In genomic region chr1:110605446-110605845, GRCh38 we compare ENCODE assay signal across 1 cellular context.
TF ChIP-seq lines count a peak whose summit lies in the region.

No MANE protein-coding gene starts in this region.

TF ChIP-seq in neural cell, 6 proteins besides CTCF, POLR2A, EP300 and RAD21:
- TF ChIP-seq REST (IDR thresholded peaks at IDR 0.05; ENCODE audit: borderline replicate concordance) (no peak), POLR2AphosphoS5 (IDR thresholded peaks at IDR 0.05) (no peak), SMC3 (conservative IDR thresholded peaks at IDR 0.05; ENCODE audit: poor library complexity) (no peak), TAF1 (IDR thresholded peaks at IDR 0.05; ENCODE audit: low read depth) (no peak)
